In genomic region chr10:96370575-96371157, GRCh38 we compare ENCODE assay signal across 8 cellular contexts. TPM values are rescaled to one million over a fixed set of nuclear protein-coding genes. Genes with fewer than 3 reads are reported as not detected.
DNase-seq lines count a peak whose midpoint lies in the region; ATAC-seq, FAIRE-seq and TF ChIP-seq lines count a peak whose summit lies in the region.

No MANE protein-coding gene starts in this region.

- intact Hi-C loops in endothelial cell of umbilical vein (cut with micrococcal nuclease) (no loop called here), testis (cut with DNase I; ENCODE audit: low total_unique reads) (no loop called here)

- BruUV-seq in endothelial cell of umbilical vein (replicated peaks; lab: Mats Ljungman, UMichigan) = no TSS peak

- DNase-seq in AG08395 (ENCODE audit: low spot score) = peak; percentile 78
- peak; percentile 84 for DNase-seq in GM13976 (ENCODE audit: low spot score)
- peak; percentile 57 for DNase-seq in NCI-H748 (lab: John Stamatoyannopoulos, UW; ENCODE audit: unreplicated experiment)
- DNase-seq in activated CD8-positive, alpha-beta T cell treated with anti-CD3 and anti-CD28 coated beads, Interleukin-2, amount 10 ng/mL, durations not matched to agents 7 days and 5 days = peak; percentile 67
- peak; percentile 61 for DNase-seq in endothelial cell of umbilical vein (ENCODE audit: low read depth, low spot score)
- peak in 9 of 10 donors; percentile 14 to 70 (median 49) for DNase-seq in naive thymus-derived CD8-positive, alpha-beta T cell
- DNase-seq in testis = peak; percentile 63
- DNase-seq in NCI-H446 treated with DMSO at 0.1 percent for 48 hours (lab: John Stamatoyannopoulos, UW) = no peak

- peaks cover 10% of the 10 kb centered on the region for H3K4me1 ChIP-seq in endothelial cell of umbilical vein (ENCODE audit: control insufficient read depth, extremely low read depth, insufficient read depth, low read length)
- no peaks in the 10 kb centered on the region for H3K4me1 ChIP-seq in testis

- H3K27me3 ChIP-seq in endothelial cell of umbilical vein (ENCODE audit: control insufficient read depth in 2 of 2, insufficient read depth in 2 of 2, low read length in 2 of 2) (no peaks in the 10 kb centered on the region), testis (no peaks in the 10 kb centered on the region)

- no peak for ATAC-seq in activated CD8-positive, alpha-beta T cell treated with anti-CD3 and anti-CD28 coated beads, Interleukin-2, amount 10 ng/mL, durations not matched to agents 7 days and 5 days
- ATAC-seq in naive thymus-derived CD8-positive, alpha-beta T cell = peak in 1 of 2 donors; percentile 40

- no peak overlapping the region for H3K4me2 ChIP-seq in endothelial cell of umbilical vein (ENCODE audit: insufficient read depth, low read length)

- no peaks in the 10 kb centered on the region for H3K79me2 ChIP-seq in endothelial cell of umbilical vein (ENCODE audit: control insufficient read depth, insufficient read depth, low read length)

- no peaks in the 10 kb centered on the region for H4K20me1 ChIP-seq in endothelial cell of umbilical vein (replicated peaks; ENCODE audit: control insufficient read depth, extremely low read depth, insufficient read depth, low read length)

- dilution Hi-C loops in endothelial cell of umbilical vein (cut with MboI; ENCODE audit: extremely low pct_ligation_motif_present, low sequenced_read_pairs) = no loop called here

- H3K9me3 Mint-ChIP-seq in activated CD8-positive, alpha-beta T cell treated with anti-CD3 and anti-CD28 coated beads, Interleukin-2, amount 10 ng/mL, durations not matched to agents 7 days and 5 days (ENCODE audit: insufficient read depth) = no peaks in the 10 kb centered on the region
- H3K9me3 Mint-ChIP-seq in naive thymus-derived CD8-positive, alpha-beta T cell = no peaks in the 10 kb centered on the region

- FAIRE-seq in endothelial cell of umbilical vein (lab: Jason Lieb, UNC) = peak; percentile 82

- in situ Hi-C loops in GM13976 (cut with MboI; ENCODE audit: low sequenced_read_pairs, unreplicated experiment) = no loop called here

- no peak overlapping the region for H2AFZ ChIP-seq in endothelial cell of umbilical vein (ENCODE audit: low read depth, low read length)

- no peak for TF ChIP-seq POLR2A in endothelial cell of umbilical vein (IDR thresholded peaks at IDR 0.05; ENCODE audit: low read depth, low read length)
- TF ChIP-seq POLR2A in testis (IDR thresholded peaks at IDR 0.05) = no peak

- H3K36me3 ChIP-seq in endothelial cell of umbilical vein (ENCODE audit: control insufficient read depth in 2 of 2, extremely low read depth in 1 of 2, insufficient read depth in 2 of 2, low read length in 2 of 2) (no peaks in the 10 kb centered on the region), testis (ENCODE audit: low read depth, missing control alignments) (no peaks in the 10 kb centered on the region)

- CTCF ChIA-PET in activated CD8-positive, alpha-beta T cell treated with anti-CD3 and anti-CD28 coated beads, Interleukin-2, amount 10 ng/mL, durations not matched to agents 7 days and 5 days (lab: Charles Lee) = interaction anchor here (0.6 to 2.2 kb wide), 28 partner anchors 9 to 677 kb away, joined by 3 to 12 read pairs (median 3); partner anchors contain the start of genes OPALIN, TCTN3 and TLL2
- CTCF ChIA-PET in endothelial cell of umbilical vein (lab: Charles Lee) = interaction anchor here (0.6 to 3.0 kb wide), 37 partner anchors 8 to 847 kb away, joined by 3 to 17 read pairs (median 3); partner anchors contain the start of genes OPALIN and TLL2

- H3K36me3 Mint-ChIP-seq in activated CD8-positive, alpha-beta T cell treated with anti-CD3 and anti-CD28 coated beads, Interleukin-2, amount 10 ng/mL, durations not matched to agents 7 days and 5 days (ENCODE audit: low read depth) = no peaks in the 10 kb centered on the region
- no peaks in the 10 kb centered on the region for H3K36me3 Mint-ChIP-seq in naive thymus-derived CD8-positive, alpha-beta T cell

- peaks cover 9% of the 10 kb centered on the region for H3K27me3 Mint-ChIP-seq in activated CD8-positive, alpha-beta T cell treated with anti-CD3 and anti-CD28 coated beads, Interleukin-2, amount 10 ng/mL, durations not matched to agents 7 days and 5 days (ENCODE audit: low read depth)
- peaks cover 0 to 14% (median 10%) of the 10 kb centered on the region in 5 donors for H3K27me3 Mint-ChIP-seq in naive thymus-derived CD8-positive, alpha-beta T cell

- H3K27ac ChIP-seq in endothelial cell of umbilical vein (ENCODE audit: insufficient read depth, low read depth, low read length) (no peak overlapping the region), testis (no peak overlapping the region)

- H3K4me3 ChIP-seq in endothelial cell of umbilical vein (replicated peaks in 1 of 3; ENCODE audit: insufficient read depth in 1 of 3, low read depth in 1 of 3, low read length in 3 of 3) (no peak overlapping the region), testis (peak overlapping the region in 1 of 2 donors; percentile 33)

- H3K4me1 Mint-ChIP-seq in activated CD8-positive, alpha-beta T cell treated with anti-CD3 and anti-CD28 coated beads, Interleukin-2, amount 10 ng/mL, durations not matched to agents 7 days and 5 days (ENCODE audit: low read depth) = peaks cover 10% of the 10 kb centered on the region
- peaks cover 10 to 17% (median 14%) of the 10 kb centered on the region in 4 donors for H3K4me1 Mint-ChIP-seq in naive thymus-derived CD8-positive, alpha-beta T cell

- H3K9me3 ChIP-seq in endothelial cell of umbilical vein (replicated peaks; ENCODE audit: control insufficient read depth, insufficient read depth, low read length) (no peaks in the 10 kb centered on the region), testis (no peaks in the 10 kb centered on the region)

- WGBS in testis, 2 donors = 36 to 44% methylated on average over 12 to 16 of the region's 16 CpGs

- no peak overlapping the region for H3K27ac Mint-ChIP-seq in activated CD8-positive, alpha-beta T cell treated with anti-CD3 and anti-CD28 coated beads, Interleukin-2, amount 10 ng/mL, durations not matched to agents 7 days and 5 days
- no peak overlapping the region for H3K27ac Mint-ChIP-seq in naive thymus-derived CD8-positive, alpha-beta T cell

- no peak overlapping the region for H3K9ac ChIP-seq in endothelial cell of umbilical vein (replicated peaks; ENCODE audit: extremely low read depth, insufficient read depth, low read length)

- TF ChIP-seq CTCF in GM13976 (IDR thresholded peaks at IDR 0.05; ENCODE audit: borderline replicate concordance, control extremely low read depth, extremely low read depth, insufficient read depth, missing control alignments) (peak; percentile 81), endothelial cell of umbilical vein (IDR thresholded peaks at IDR 0.05; ENCODE audit: extremely low read depth in 1 of 2, insufficient read depth in 1 of 2, low read depth in 1 of 2, low read length in 2 of 2) (peak; percentile 85 to 91), testis (IDR thresholded peaks at IDR 0.05) (peak in 2 of 3 experiments; percentile 67 to 79)

- H3K9me1 ChIP-seq in endothelial cell of umbilical vein (replicated peaks; ENCODE audit: control insufficient read depth, extremely low read depth, insufficient read depth, low read length) = no peaks in the 10 kb centered on the region

- POLR2A ChIA-PET in activated CD8-positive, alpha-beta T cell treated with anti-CD3 and anti-CD28 coated beads, Interleukin-2, amount 10 ng/mL, durations not matched to agents 7 days and 5 days (lab: Charles Lee) = no interaction called here
- POLR2A ChIA-PET in endothelial cell of umbilical vein (lab: Charles Lee) = no interaction called here
- POLR2A ChIA-PET in naive thymus-derived CD8-positive, alpha-beta T cell (lab: Charles Lee) = no interaction called here

- no peak overlapping the region for H3K4me3 Mint-ChIP-seq in activated CD8-positive, alpha-beta T cell treated with anti-CD3 and anti-CD28 coated beads, Interleukin-2, amount 10 ng/mL, durations not matched to agents 7 days and 5 days
- H3K4me3 Mint-ChIP-seq in naive thymus-derived CD8-positive, alpha-beta T cell = no peak overlapping the region

TF ChIP-seq in endothelial cell of umbilical vein, 7 proteins besides CTCF, POLR2A, EP300 and RAD21:
- no peak for TF ChIP-seq FOS (IDR thresholded peaks at IDR 0.05; ENCODE audit: borderline replicate concordance, insufficient read depth, low read length)
- TF ChIP-seq EZH2 (IDR thresholded peaks at IDR 0.05; ENCODE audit: borderline replicate concordance, low read depth, low read length, severe bottlenecking) = no peak
- TF ChIP-seq POLR2AphosphoS5 (IDR thresholded peaks at IDR 0.05; ENCODE audit: insufficient read depth, low read depth, low read length) = no peak
- TF ChIP-seq GATA2 (IDR thresholded peaks at IDR 0.05; ENCODE audit: insufficient read depth, insufficient read length, low read depth, low read length) = no peak
- TF ChIP-seq MYC (IDR thresholded peaks at IDR 0.05; ENCODE audit: low read depth, low read length) = no peak
- TF ChIP-seq JUN (IDR thresholded peaks at IDR 0.05; ENCODE audit: borderline replicate concordance, insufficient read depth, insufficient read length, low read depth) = no peak
- no peak for TF ChIP-seq MAX (IDR thresholded peaks at IDR 0.05; ENCODE audit: insufficient read depth, insufficient read length)

RNA-seq across cellular contexts. Expression of gene OPALIN, which starts 11.9 kb away (rescaled TPM):
- total RNA-seq in activated CD8-positive, alpha-beta T cell treated with anti-CD3 and anti-CD28 coated beads, Interleukin-2, amount 10 ng/mL, durations not matched to agents 7 days and 5 days = not detected
- total RNA-seq in endothelial cell of umbilical vein = not detected in 2 replicates
- polyA plus RNA-seq in endothelial cell of umbilical vein = not detected in 2 replicates
- not detected in 2 replicates for polyA plus RNA-seq in endothelial cell of umbilical vein (2011; cell fraction: cytosol; rRNA removed)
- not detected in 2 replicates for polyA plus RNA-seq in endothelial cell of umbilical vein (2011; cell fraction: nucleus; rRNA removed)
- polyA plus RNA-seq in endothelial cell of umbilical vein (2012) = not detected in 2 replicates
- polyA minus RNA-seq in endothelial cell of umbilical vein = not detected in 2 replicates
- polyA minus RNA-seq in endothelial cell of umbilical vein (2011; cell fraction: cytosol; rRNA and poly(A)+ RNA removed) = not detected
- polyA minus RNA-seq in endothelial cell of umbilical vein (2011; cell fraction: nucleus; rRNA and poly(A)+ RNA removed) = not detected in 2 replicates
- not detected for total RNA-seq in naive thymus-derived CD8-positive, alpha-beta T cell
- not detected for polyA plus RNA-seq in naive thymus-derived CD8-positive, alpha-beta T cell
- total RNA-seq in testis = not detected
- not detected for polyA plus RNA-seq in testis (ENCODE audit: insufficient read depth, low read depth, low replicate concordance)
